9 cellular contexts compared by ENCODE assay signal in genomic region chr10:3066317-3066931, GRCh38. TPM values are rescaled to one million over a fixed set of nuclear protein-coding genes. Genes with fewer than 3 reads are reported as not detected.
A peak's percentile ranks its signal among the peaks of the same experiment; 100 is the strongest.
DNase-seq lines count a peak whose midpoint lies in the region; ATAC-seq, FAIRE-seq and TF ChIP-seq lines count a peak whose summit lies in the region.
"Had no signal": no experiment of that assay in that cellular context is flagged by ENCODE, and none has a peak within 500 bp of the region (broad histone marks: within the 10 kb centered on the region; RNA-seq: fewer than 3 reads in every experiment).

No MANE protein-coding gene starts in this region.

- intact Hi-C loops in GM12878 (cut with micrococcal nuclease; ENCODE audit: unreplicated experiment): loop anchor here (2.0 kb wide), 1 partner anchor 16 kb away; no protein-coding TSS in a partner anchor

- H3K4me3 ChIP-seq in GM12878: peak overlapping the region; percentile 70; the same call in 1 of the 2 replicates

- no peak overlapping the region for H3K27ac Mint-ChIP-seq in activated CD8-positive, alpha-beta memory T cell treated with anti-CD3 and anti-CD28 coated beads, Interleukin-2, amount 10 ng/mL, durations not matched to agents 7 days and 5 days
- H3K27ac Mint-ChIP-seq in type B pancreatic cell: no peak overlapping the region

- peaks cover 1% of the 10 kb centered on the region; the same call in 1 of the 2 replicates for H4K20me1 ChIP-seq in GM12878 (ENCODE audit: control insufficient read depth, insufficient read depth)

- no peak for TF ChIP-seq EP300 in GM12878 (IDR thresholded peaks at IDR 0.05; ENCODE audit: borderline replicate concordance in 1 of 2, control insufficient read depth in 1 of 2, low read depth in 2 of 2, low read length in 2 of 2)

- peaks cover 4% of the 10 kb centered on the region for H3K4me1 ChIP-seq in GM12878 (ENCODE audit: control insufficient read depth, insufficient read depth, low read length)

- H3K9ac ChIP-seq in GM12878 (ENCODE audit: control insufficient read depth, insufficient read depth, low read length): no peak overlapping the region

- peaks cover 22% of the 10 kb centered on the region for H3K4me1 Mint-ChIP-seq in activated CD8-positive, alpha-beta memory T cell treated with anti-CD3 and anti-CD28 coated beads, Interleukin-2, amount 10 ng/mL, durations not matched to agents 7 days and 5 days
- no peaks in the 10 kb centered on the region for H3K4me1 Mint-ChIP-seq in type B pancreatic cell (ENCODE audit: unreplicated experiment)

- H3K4me3 Mint-ChIP-seq in activated CD8-positive, alpha-beta memory T cell treated with anti-CD3 and anti-CD28 coated beads, Interleukin-2, amount 10 ng/mL, durations not matched to agents 7 days and 5 days: peak overlapping the region; percentile 68
- peak overlapping the region; percentile 84 for H3K4me3 Mint-ChIP-seq in type B pancreatic cell

- no peak for ATAC-seq in activated CD8-positive, alpha-beta memory T cell treated with anti-CD3 and anti-CD28 coated beads, Interleukin-2, amount 10 ng/mL, durations not matched to agents 7 days and 5 days
- ATAC-seq in GM12878 (no peak), GM21367 (IDR thresholded peaks at IDR 0.05; ENCODE audit: unreplicated experiment) (no peak)

- TF ChIP-seq POLR2A in GM12878 (IDR thresholded peaks at IDR 0.05; ENCODE audit: low read depth, low read length): no peak

- peaks cover 0 to 8% of the 10 kb centered on the region in 2 experiments; a peak in 2 of 4 replicates for H3K36me3 ChIP-seq in GM12878 (ENCODE audit: control insufficient read depth in 2 of 2, insufficient read depth in 2 of 2, low read length in 1 of 2)

- H3K79me2 ChIP-seq in GM12878 (ENCODE audit: control insufficient read depth, insufficient read depth, low read length): peaks cover 40% of the 10 kb centered on the region

- FAIRE-seq in GM12878 (lab: Jason Lieb, UNC): no peak

- no TSS peak for BruUV-seq in GM12878 (replicated peaks; lab: Mats Ljungman, UMichigan)

- peaks cover 22% of the 10 kb centered on the region for H3K36me3 Mint-ChIP-seq in activated CD8-positive, alpha-beta memory T cell treated with anti-CD3 and anti-CD28 coated beads, Interleukin-2, amount 10 ng/mL, durations not matched to agents 7 days and 5 days
- H3K36me3 Mint-ChIP-seq in type B pancreatic cell: no peaks in the 10 kb centered on the region

- peaks cover 9% of the 10 kb centered on the region for H3K27me3 Mint-ChIP-seq in activated CD8-positive, alpha-beta memory T cell treated with anti-CD3 and anti-CD28 coated beads, Interleukin-2, amount 10 ng/mL, durations not matched to agents 7 days and 5 days
- peaks cover 27% of the 10 kb centered on the region for H3K27me3 Mint-ChIP-seq in type B pancreatic cell

- in situ Hi-C loops in GM12878 (cut with MboI): no loop called here

- SMC1A ChIA-PET in GM12878 (lab: Charles Lee; ENCODE audit: uncharacterized antibody, unreplicated experiment): no interaction called here

- TF ChIP-seq RAD21 in GM12878 (IDR thresholded peaks at IDR 0.05; ENCODE audit: insufficient read depth, low read depth, low read length): no peak

- peak overlapping the region; percentile 77 for H3K4me2 ChIP-seq in GM12878 (ENCODE audit: control insufficient read depth, insufficient read depth)

- no peaks in the 10 kb centered on the region for H3K9me3 Mint-ChIP-seq in activated CD8-positive, alpha-beta memory T cell treated with anti-CD3 and anti-CD28 coated beads, Interleukin-2, amount 10 ng/mL, durations not matched to agents 7 days and 5 days (ENCODE audit: low read depth)
- no peaks in the 10 kb centered on the region for H3K9me3 Mint-ChIP-seq in type B pancreatic cell

- RAD21 ChIA-PET in GM12878 (lab: Charles Lee; ENCODE audit: unreplicated experiment): no interaction called here

- no peak overlapping the region for H3K27ac ChIP-seq in GM12878 (ENCODE audit: control insufficient read depth, insufficient read depth)
- H3K27ac ChIP-seq: C4-2B had no signal

- DNase-seq in activated CD8-positive, alpha-beta memory T cell treated with anti-CD3 and anti-CD28 coated beads, Interleukin-2, amount 10 ng/mL, durations not matched to agents 7 days and 5 days: no peak
- DNase-seq in activated CD8-positive, alpha-beta memory T cell treated with anti-CD3 and anti-CD28 coated beads, Interleukin-2, amount 50 U/mL, for 48 hours: no peak
- DNase-seq in GM12878 (ENCODE audit: low read depth, low spot score) (no peak), left kidney (ENCODE audit: low read depth, low spot score) (peak; percentile 49), type B pancreatic cell (ENCODE audit: extremely low spot score, unreplicated experiment) (no peak), T1000 (lab: John Stamatoyannopoulos, UW) (no peak), HCEC 1CT (no peak)

- no peak; a peak in 1 of 6 replicates for TF ChIP-seq CTCF in GM12878 (IDR thresholded peaks at IDR 0.05 in 2 of 3, conservative IDR thresholded peaks at IDR 0.05 in 1 of 3; ENCODE audit: control insufficient read depth in 2 of 3, extremely low read depth in 1 of 3, insufficient read depth in 1 of 3, low read depth in 3 of 3, low read length in 3 of 3)
- no peak for TF ChIP-seq CTCF in type B pancreatic cell (conservative IDR thresholded peaks at IDR 0.05)

- H2AFZ ChIP-seq in GM12878 (ENCODE audit: control insufficient read depth, low read depth, low read length): no peak overlapping the region

- H3K27me3 ChIP-seq in GM12878 (replicated peaks in 1 of 2; ENCODE audit: control insufficient read depth in 2 of 2, insufficient read depth in 2 of 2, low read length in 1 of 2): no peaks in the 10 kb centered on the region; a peak in 1 of 4 replicates

- no peaks in the 10 kb centered on the region for H3K9me3 ChIP-seq in GM12878 (replicated peaks; ENCODE audit: control insufficient read depth, insufficient read depth, low read length)

- POLR2A ChIA-PET in GM12878 (lab: Charles Lee): no interaction called here

- 30% methylated on average over 45 of the region's 45 CpGs for WGBS in GM12878 (ENCODE audit: insufficient coverage, insufficient replicate concordance, low lambda C conversion rate, missing lambda C conversion rate)

- CTCF ChIA-PET in activated CD8-positive, alpha-beta memory T cell treated with anti-CD3 and anti-CD28 coated beads, Interleukin-2, amount 10 ng/mL, durations not matched to agents 7 days and 5 days (lab: Charles Lee): no interaction called here
- CTCF ChIA-PET in GM12878 (lab: Yijun Ruan, JAX): no interaction called here

TF ChIP-seq in GM12878, 131 proteins besides CTCF, POLR2A, EP300 and RAD21 (continues in another document):
- no peak for TF ChIP-seq CBX5 (IDR thresholded peaks at IDR 0.05; ENCODE audit: low read depth)
- no peak for TF ChIP-seq POLR2AphosphoS5 (IDR thresholded peaks at IDR 0.05; ENCODE audit: low read length)
- TF ChIP-seq CEBPZ (IDR thresholded peaks at IDR 0.05; ENCODE audit: low read depth, low read length): no peak

RNA-seq across cellular contexts. Expression of gene PFKP, which starts 0.9 kb away (rescaled TPM):
- total RNA-seq in activated CD8-positive, alpha-beta memory T cell treated with anti-CD3 and anti-CD28 coated beads, Interleukin-2, amount 10 ng/mL, durations not matched to agents 7 days and 5 days: 100 to 1,000 TPM; 230 to 262 TPM
- 462 and 515 TPM in 2 replicates for total RNA-seq in GM12878 (2013; cell fraction: nucleolus; rRNA removed)
- 111 and 118 TPM in 2 replicates for total RNA-seq in GM12878 (2014; rRNA removed)
- total RNA-seq in GM12878 (2014; rRNA removed; fragmentation: Illumina TruSeq; extraction: Trizol): 69.5 and 79.2 TPM in 2 replicates
- total RNA-seq in GM12878 (2021): 129 and 130 TPM in 2 replicates
- 73.8 TPM for polyA plus RNA-seq in GM12878 (2011; ENCODE audit: low read depth)
- polyA plus RNA-seq in GM12878 (2011; rRNA removed): 107 and 145 TPM in 2 replicates
- polyA plus RNA-seq in GM12878 (2011; cell fraction: cytosol; rRNA removed): 117 and 136 TPM in 2 replicates
- 731 and 734 TPM in 2 replicates for polyA plus RNA-seq in GM12878 (2011; cell fraction: nucleus; rRNA removed)
- polyA plus RNA-seq in GM12878 (2012): 117 and 160 TPM in 2 replicates
- 61.8 and 62.4 TPM in 2 replicates for polyA plus RNA-seq in GM12878 (2014; fragmentation: Illumina TruSeq; extraction: Trizol)
- 10 to 100 TPM; 27.0 to 45.0 TPM for polyA plus RNA-seq in GM12878 (2014; fragmentation: Nextera tagmentation; extraction: Ambion mirVana)
- 90.7 and 99.9 TPM in 2 replicates for polyA plus RNA-seq in GM12878 (2014; rRNA removed)
- polyA plus RNA-seq in GM12878 (2016; fragmentation: Nextera tagmentation; extraction: Ambion mirVana): 100 to 1,000 TPM; 101 to 111 TPM
- polyA minus RNA-seq in GM12878 (2011; rRNA and poly(A)+ RNA removed): 99.6 and 153 TPM in 2 replicates
- 77.0 and 77.2 TPM in 2 replicates for polyA minus RNA-seq in GM12878 (2011; cell fraction: cytosol; rRNA and poly(A)+ RNA removed)
- polyA minus RNA-seq in GM12878 (2011; cell fraction: nucleus; rRNA and poly(A)+ RNA removed): 161 and 211 TPM in 2 replicates
- 48.8 and 52.0 TPM in 2 replicates for total RNA-seq in type B pancreatic cell (ENCODE audit: low replicate concordance)
